In the genomic region with DNA sequence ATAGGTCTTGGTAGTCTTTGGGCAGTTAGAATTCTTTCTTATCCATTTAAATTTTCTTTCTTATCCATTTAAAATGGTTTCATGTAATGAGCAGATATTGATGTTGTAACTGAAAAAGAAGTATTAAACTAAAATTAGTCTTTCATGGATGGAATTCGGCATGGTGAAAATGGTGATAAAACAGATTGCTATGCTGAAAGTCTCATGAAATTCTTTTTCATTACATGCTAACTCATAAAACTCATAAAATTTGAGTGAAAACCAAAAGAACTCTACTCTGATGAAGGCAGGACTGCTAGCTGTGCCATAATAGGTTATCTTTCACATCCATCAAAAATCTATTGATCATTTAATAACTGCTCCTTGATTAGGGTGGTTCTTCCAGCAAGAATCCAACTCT, we compare ENCODE assay signal across 26 cellular contexts. TPM values are rescaled to one million over a fixed set of nuclear protein-coding genes. Genes with fewer than 3 reads are reported as not detected.
A peak's percentile ranks its signal among the peaks of the same experiment; 100 is the strongest.
DNase-seq lines count a peak whose midpoint lies in the region; ATAC-seq, FAIRE-seq and TF ChIP-seq lines count a peak whose summit lies in the region.
"Had no signal": no experiment of that assay in that cellular context is flagged by ENCODE, and none has a peak within 500 bp of the region (broad histone marks: within the 10 kb centered on the region; RNA-seq: fewer than 3 reads in every experiment).

No MANE protein-coding gene starts in this region.

- H3K27me3 Mint-ChIP-seq in HFFc6 (ENCODE audit: insufficient read depth) (no peaks in the 10 kb centered on the region; the same call in 1 of the 2 replicates), astrocyte (ENCODE audit: low read depth, unreplicated experiment) (no peaks in the 10 kb centered on the region)
- H3K27me3 Mint-ChIP-seq in activated CD8-positive, alpha-beta memory T cell treated with anti-CD3 and anti-CD28 coated beads, Interleukin-2, amount 10 ng/mL, durations not matched to agents 7 days and 5 days: no peaks in the 10 kb centered on the region

- peaks cover 51% of the 10 kb centered on the region for H3K4me1 Mint-ChIP-seq in HFFc6 (ENCODE audit: low read depth)
- H3K4me1 Mint-ChIP-seq in astrocyte (ENCODE audit: low read depth, unreplicated experiment): peaks cover 36% of the 10 kb centered on the region
- peaks cover 42% of the 10 kb centered on the region for H3K4me1 Mint-ChIP-seq in activated CD8-positive, alpha-beta memory T cell treated with anti-CD3 and anti-CD28 coated beads, Interleukin-2, amount 10 ng/mL, durations not matched to agents 7 days and 5 days

- TF ChIP-seq CTCF in SK-N-SH (IDR thresholded peaks at IDR 0.05): no peak
- no peak for TF ChIP-seq CTCF in HFFc6 (IDR thresholded peaks at IDR 0.05)
- no peak for TF ChIP-seq CTCF in astrocyte (IDR thresholded peaks at IDR 0.05; ENCODE audit: insufficient read depth, low read depth, low read length)

- H3K9ac ChIP-seq in SK-N-SH (no peak overlapping the region), astrocyte (ENCODE audit: low read length) (no peak overlapping the region)
- H3K9ac ChIP-seq in BLaER1 treated with 17β-estradiol and CSF1 and Interleukin-3, amounts not matched to agents 10 nM and 100 nM: no peak overlapping the region

- no peak for TF ChIP-seq EP300 in SK-N-SH (IDR thresholded peaks at IDR 0.05; ENCODE audit: borderline replicate concordance in 1 of 2, low read depth in 1 of 2, low read length in 1 of 2)

- no peaks in the 10 kb centered on the region for H3F3A ChIP-seq in SK-N-SH (replicated peaks; ENCODE audit: insufficient read depth)

- H3K79me2 ChIP-seq in SK-N-SH (ENCODE audit: insufficient read depth) (no peaks in the 10 kb centered on the region), astrocyte (ENCODE audit: insufficient read depth, low read length) (no peaks in the 10 kb centered on the region)

- POLR2A ChIA-PET in SK-N-SH (lab: Yijun Ruan, JAX): no interaction called here

- H3K27ac Mint-ChIP-seq in HFFc6 (no peak overlapping the region), astrocyte (ENCODE audit: unreplicated experiment) (peak overlapping the region; percentile 27)
- H3K27ac Mint-ChIP-seq in activated CD8-positive, alpha-beta memory T cell treated with anti-CD3 and anti-CD28 coated beads, Interleukin-2, amount 10 ng/mL, durations not matched to agents 7 days and 5 days: no peak overlapping the region
- H3K27ac Mint-ChIP-seq: nephron progenitor cell, T-helper 17 cell had no signal

- 94% methylated on average over 1 of the region's 1 CpG for WGBS in SK-N-SH (ENCODE audit: low lambda C conversion rate)

- no peak overlapping the region for H2AFZ ChIP-seq in SK-N-SH (ENCODE audit: low read depth)
- H2AFZ ChIP-seq in astrocyte (ENCODE audit: low read depth, low read length): peak overlapping the region; percentile 24

- CTCF ChIA-PET in SK-N-SH (lab: Yijun Ruan, JAX): interaction anchor here (1.5 kb wide), 1 partner anchor 92 kb away, joined by 4 read pairs; no protein-coding TSS in a partner anchor
- CTCF ChIA-PET in activated CD8-positive, alpha-beta memory T cell treated with anti-CD3 and anti-CD28 coated beads, Interleukin-2, amount 10 ng/mL, durations not matched to agents 7 days and 5 days (lab: Charles Lee): interaction anchor here (1.1 to 2.8 kb wide), 3 partner anchors 79 to 200 kb away, joined by 3 to 13 read pairs (median 5); no protein-coding TSS in a partner anchor

- H3K9me3 Mint-ChIP-seq in HFFc6 (no peaks in the 10 kb centered on the region), astrocyte (ENCODE audit: unreplicated experiment) (no peaks in the 10 kb centered on the region)
- no peaks in the 10 kb centered on the region for H3K9me3 Mint-ChIP-seq in activated CD8-positive, alpha-beta memory T cell treated with anti-CD3 and anti-CD28 coated beads, Interleukin-2, amount 10 ng/mL, durations not matched to agents 7 days and 5 days (ENCODE audit: low read depth)
- H3K9me3 Mint-ChIP-seq: activated naive CD4-positive, alpha-beta T cell treated with anti-CD3 and anti-CD28 coated beads for 36 hours; activated T-cell treated with anti-CD3 and anti-CD28 coated beads, Interleukin-2, amount 50 U/mL, for 4 hours; nephron progenitor cell had no signal

- FAIRE-seq in astrocyte (lab: Jason Lieb, UNC): no peak
- FAIRE-seq: H54 had no signal

- H3K4me2 ChIP-seq in SK-N-SH (0 out of 2 replicates have a peak overlapping the region, but pooled peaks have one; percentile 8), astrocyte (ENCODE audit: low read length) (peak overlapping the region; percentile 71)
- peak overlapping the region in 8 of 11 experiments; percentile 39 to 68 (median 58); a peak in 11 of 22 replicates for H3K4me2 ChIP-seq in BLaER1 treated with 17β-estradiol and CSF1 and Interleukin-3, amounts not matched to agents 10 nM and 100 nM

- no peaks in the 10 kb centered on the region for H3K36me3 ChIP-seq in SK-N-SH (replicated peaks in 1 of 2; ENCODE audit: control insufficient read depth in 1 of 2, insufficient read depth in 2 of 2, low read length in 1 of 2)
- no peaks in the 10 kb centered on the region for H3K36me3 ChIP-seq in BLaER1 treated with 17β-estradiol and CSF1 and Interleukin-3, amounts not matched to agents 10 nM and 100 nM
- H3K36me3 ChIP-seq in astrocyte (ENCODE audit: insufficient read depth, low read length): no peaks in the 10 kb centered on the region
- H3K36me3 ChIP-seq: left lung, pancreas, right lobe of liver had no signal

- H3K9me2 ChIP-seq in SK-N-SH: no peaks in the 10 kb centered on the region

- no peak overlapping the region for H3K4me3 ChIP-seq in SK-N-SH (ENCODE audit: low read depth in 2 of 2, low read length in 1 of 2)
- no peak overlapping the region for H3K4me3 ChIP-seq in BLaER1 treated with 17β-estradiol and CSF1 and Interleukin-3, amounts not matched to agents 10 nM and 100 nM
- H3K4me3 ChIP-seq in astrocyte (ENCODE audit: insufficient read depth, low read depth, low read length): no peak overlapping the region
- H3K4me3 ChIP-seq: left lung, pancreas, right lobe of liver had no signal

- peaks cover 0 to 10% of the 10 kb centered on the region in 2 experiments; a peak in 3 of 4 replicates for H3K4me1 ChIP-seq in SK-N-SH (ENCODE audit: control insufficient read depth in 1 of 2, insufficient read depth in 2 of 2, low read depth in 1 of 2, low read length in 1 of 2)
- peaks cover 37 to 49% (median 41%) of the 10 kb centered on the region in 10 experiments for H3K4me1 ChIP-seq in BLaER1 treated with 17β-estradiol and CSF1 and Interleukin-3, amounts not matched to agents 10 nM and 100 nM
- peaks cover 33% of the 10 kb centered on the region for H3K4me1 ChIP-seq in astrocyte (ENCODE audit: insufficient read depth, low read length)

- H3K4me3 Mint-ChIP-seq in HFFc6 (peak overlapping the region; percentile 49), astrocyte (ENCODE audit: unreplicated experiment) (no peak overlapping the region)
- no peak overlapping the region for H3K4me3 Mint-ChIP-seq in activated CD8-positive, alpha-beta memory T cell treated with anti-CD3 and anti-CD28 coated beads, Interleukin-2, amount 10 ng/mL, durations not matched to agents 7 days and 5 days
- H3K4me3 Mint-ChIP-seq: activated naive CD4-positive, alpha-beta T cell treated with anti-CD3 and anti-CD28 coated beads for 36 hours; activated T-cell treated with anti-CD3 and anti-CD28 coated beads, Interleukin-2, amount 50 U/mL, for 4 hours; nephron progenitor cell had no signal

- H3K36me3 Mint-ChIP-seq in HFFc6 (ENCODE audit: low read depth) (no peaks in the 10 kb centered on the region), astrocyte (ENCODE audit: low read depth, unreplicated experiment) (no peaks in the 10 kb centered on the region)
- H3K36me3 Mint-ChIP-seq in activated CD8-positive, alpha-beta memory T cell treated with anti-CD3 and anti-CD28 coated beads, Interleukin-2, amount 10 ng/mL, durations not matched to agents 7 days and 5 days: peaks cover 16% of the 10 kb centered on the region

- H3K9me3 ChIP-seq in SK-N-SH (no peaks in the 10 kb centered on the region), astrocyte (ENCODE audit: insufficient read depth, low read depth, low read length) (no peaks in the 10 kb centered on the region)
- H3K9me3 ChIP-seq in BLaER1 treated with 17β-estradiol and CSF1 and Interleukin-3, amounts not matched to agents 10 nM and 100 nM (replicated peaks in 1 of 11): no peaks in the 10 kb centered on the region
- H3K9me3 ChIP-seq: left lung, pancreas, right lobe of liver had no signal

- H4K20me1 ChIP-seq in SK-N-SH (ENCODE audit: insufficient read depth) (no peaks in the 10 kb centered on the region), astrocyte (ENCODE audit: insufficient read depth, low read length) (no peaks in the 10 kb centered on the region)
- H4K20me1 ChIP-seq in BLaER1 treated with 17β-estradiol and CSF1 and Interleukin-3, amounts not matched to agents 10 nM and 100 nM: no peaks in the 10 kb centered on the region

- no peak overlapping the region for H3K27ac ChIP-seq in SK-N-SH (ENCODE audit: low read depth in 2 of 2, low read length in 1 of 2)
- no peak overlapping the region for H3K27ac ChIP-seq in BLaER1 treated with 17β-estradiol and CSF1 and Interleukin-3, amounts not matched to agents 10 nM and 100 nM
- H3K27ac ChIP-seq in astrocyte (ENCODE audit: low read depth, low read length): no peak overlapping the region
- H3K27ac ChIP-seq: 22Rv1, pancreas, right lobe of liver had no signal

- ATAC-seq in SK-N-SH treated with all-trans-retinoic acid at 6 μM for 48 hours: no peak
- no peak for ATAC-seq in activated CD8-positive, alpha-beta memory T cell treated with anti-CD3 and anti-CD28 coated beads, Interleukin-2, amount 10 ng/mL, durations not matched to agents 7 days and 5 days
- no peak for ATAC-seq in HG02759 (IDR thresholded peaks at IDR 0.05; ENCODE audit: unreplicated experiment)
- ATAC-seq: T-helper 17 cell had no signal

- H3K27me3 ChIP-seq in SK-N-SH (ENCODE audit: insufficient read depth) (no peaks in the 10 kb centered on the region), astrocyte (ENCODE audit: insufficient read depth, low read length) (no peaks in the 10 kb centered on the region)
- no peaks in the 10 kb centered on the region for H3K27me3 ChIP-seq in BLaER1 treated with 17β-estradiol and CSF1 and Interleukin-3, amounts not matched to agents 10 nM and 100 nM
- H3K27me3 ChIP-seq: left lung, pancreas, right lobe of liver had no signal

- intact Hi-C loops in posterior cingulate gyrus (cut with DNase I): no loop called here

- DNase-seq in SK-N-SH (no peak), HFFc6 (peak; percentile 17), astrocyte (ENCODE audit: low read depth) (no peak), posterior cingulate gyrus (no peak)
- no peak for DNase-seq in activated CD8-positive, alpha-beta memory T cell treated with anti-CD3 and anti-CD28 coated beads, Interleukin-2, amount 10 ng/mL, durations not matched to agents 7 days and 5 days
- DNase-seq: activated CD4-positive, alpha-beta T cell treated with anti-CD3 and anti-CD28 coated beads, Interleukin-2, amount 50 U/mL, for 48 hours; activated naive CD4-positive, alpha-beta T cell treated with anti-CD3 and anti-CD28 coated beads for 36 hours; activated T-cell treated with anti-CD3 and anti-CD28 coated beads, Interleukin-2, amount 50 U/mL, for 4 hours; DMS53; Karpas-422; left lung; NCI-H146; NCI-H526 treated with DMSO at 0.1 percent for 48 hours; nephron progenitor cell; pancreas; right lobe of liver; substantia nigra; T-helper 17 cell had no signal

- no peak for TF ChIP-seq RAD21 in SK-N-SH (IDR thresholded peaks at IDR 0.05; ENCODE audit: low read length)

RNA-seq across cellular contexts. Expression of a gene that starts 3.9 kb away (rescaled TPM):
- polyA plus RNA-seq in SK-N-SH (2012; rRNA removed): 0.02 and 0.06 TPM in 2 replicates
- polyA plus RNA-seq in SK-N-SH (2012; cell fraction: cytosol; rRNA removed): 0.03 and 0.05 TPM in 2 replicates
- polyA plus RNA-seq in SK-N-SH (2012; cell fraction: nucleus; rRNA removed): 0.01 TPM in 1 of 2 replicates, not detected in the other
- total RNA-seq in HFFc6 (2021; fragmentation: NEBNext Ultra II Directional; extraction: Animal tissue kit (Norgen Biotek cat#: 25700)): not detected
- total RNA-seq in astrocyte: 0.61 and 1.0 TPM in 2 replicates
- total RNA-seq in activated CD8-positive, alpha-beta memory T cell treated with anti-CD3 and anti-CD28 coated beads, Interleukin-2, amount 10 ng/mL, durations not matched to agents 7 days and 5 days: 100 to 1,000 TPM; 290 to 311 TPM
- total RNA-seq: dermis microvascular lymphatic vessel endothelial cell, fibroblast of lung had no signal

RNA-seq across cellular contexts. Expression of a gene that starts 57.0 kb away (rescaled TPM):
- 0.76 and 1.3 TPM in 2 replicates for polyA plus RNA-seq in SK-N-SH (2012; rRNA removed)
- 1.3 and 1.4 TPM in 2 replicates for polyA plus RNA-seq in SK-N-SH (2012; cell fraction: cytosol; rRNA removed)
- polyA plus RNA-seq in SK-N-SH (2012; cell fraction: nucleus; rRNA removed): 0.47 and 0.83 TPM in 2 replicates
- total RNA-seq in HFFc6 (2021; fragmentation: NEBNext Ultra II Directional; extraction: Animal tissue kit (Norgen Biotek cat#: 25700)): under 1 TPM; 0.07 to 0.32 (median 0.20) TPM
- 0.36 and 1.0 TPM in 2 replicates for total RNA-seq in astrocyte
- 10 to 100 TPM; 27.2 to 90.6 TPM for total RNA-seq in activated CD8-positive, alpha-beta memory T cell treated with anti-CD3 and anti-CD28 coated beads, Interleukin-2, amount 10 ng/mL, durations not matched to agents 7 days and 5 days
- total RNA-seq: dermis microvascular lymphatic vessel endothelial cell, fibroblast of lung, right lobe of liver, ureter had no signal

Comparison
In these comparisons a context has a peak if more than half of its experiments do, and no peak if none do; other contexts are left out.
1. H3K4me2 ChIP-seq: peak in every context shown above with its lines; median percentile 71 in astrocyte; 58 in BLaER1 treated with 17β-estradiol and CSF1 and Interleukin-3, amounts not matched to agents 10 nM and 100 nM; 8 in SK-N-SH.
2. RNA of a gene that starts 3.9 kb away (total RNA-seq): 290 to 311 TPM in activated CD8-positive, alpha-beta memory T cell treated with anti-CD3 and anti-CD28 coated beads, Interleukin-2, amount 10 ng/mL, durations not matched to agents 7 days and 5 days; 0.61 to 1.0 TPM in astrocyte and not detected in HFFc6; every median in the first group is over 100 times any median in the second.
3. RNA of a gene that starts 57.0 kb away (total RNA-seq): 27.2 to 90.6 TPM in activated CD8-positive, alpha-beta memory T cell treated with anti-CD3 and anti-CD28 coated beads, Interleukin-2, amount 10 ng/mL, durations not matched to agents 7 days and 5 days; 0.36 to 1.0 TPM in astrocyte and 0.07 to 0.32 TPM in HFFc6; every median in the first group is over 10 times any median in the second.